In the genomic region with DNA sequence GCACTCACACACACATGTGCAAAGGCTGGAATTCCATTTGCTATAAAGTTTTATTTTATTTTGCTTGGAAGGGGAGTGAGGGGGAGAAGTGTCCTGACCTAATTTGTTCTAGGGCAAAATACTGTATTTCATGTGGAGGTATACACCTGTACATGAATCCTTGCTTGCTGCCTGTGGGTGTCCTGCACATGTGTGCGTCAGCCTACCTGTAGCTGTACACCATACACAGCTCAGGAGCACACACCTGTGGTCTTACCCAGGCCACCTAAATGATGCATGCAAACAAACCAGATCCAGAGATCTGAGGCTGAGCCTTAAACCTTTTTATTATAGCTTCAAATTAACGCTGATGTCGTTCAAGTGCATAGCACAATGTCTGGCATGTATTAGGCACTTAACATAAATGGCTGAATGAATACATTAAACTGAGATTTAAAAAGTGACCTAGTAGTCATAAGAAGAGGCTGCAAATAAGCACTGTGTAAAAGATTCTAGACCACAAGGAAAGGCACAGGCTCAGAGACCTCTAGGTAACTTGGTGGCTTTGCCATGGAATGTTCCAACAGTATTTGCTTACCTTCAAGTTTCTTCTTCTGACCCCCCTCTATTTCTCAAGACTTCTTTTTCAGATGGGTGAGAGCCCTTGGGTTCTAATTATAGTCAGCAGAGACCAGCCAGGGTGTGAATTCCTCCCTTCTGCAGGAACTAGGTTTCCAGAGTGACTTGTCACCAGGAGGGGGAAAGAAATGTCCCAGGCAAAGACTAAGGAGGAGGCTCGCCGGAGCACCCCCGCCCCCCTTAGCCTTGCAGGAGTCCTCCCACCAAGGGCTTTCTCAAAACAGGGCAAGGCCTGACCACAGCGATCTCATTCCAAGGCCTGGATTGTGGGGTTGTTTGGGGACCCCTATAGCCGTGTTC, we compare ENCODE assay signal across 1 cellular context.
TF ChIP-seq lines count a peak whose summit lies in the region.

No MANE protein-coding gene starts in this region.

TF ChIP-seq in GM23338, 12 proteins besides CTCF, POLR2A, EP300 and RAD21 (continued from another document):
- peak; percentile 76 for TF ChIP-seq EZH2 (IDR thresholded peaks at IDR 0.05; ENCODE audit: low read depth, unreplicated experiment)
